8 cellular contexts compared by ENCODE assay signal in the genomic region with DNA sequence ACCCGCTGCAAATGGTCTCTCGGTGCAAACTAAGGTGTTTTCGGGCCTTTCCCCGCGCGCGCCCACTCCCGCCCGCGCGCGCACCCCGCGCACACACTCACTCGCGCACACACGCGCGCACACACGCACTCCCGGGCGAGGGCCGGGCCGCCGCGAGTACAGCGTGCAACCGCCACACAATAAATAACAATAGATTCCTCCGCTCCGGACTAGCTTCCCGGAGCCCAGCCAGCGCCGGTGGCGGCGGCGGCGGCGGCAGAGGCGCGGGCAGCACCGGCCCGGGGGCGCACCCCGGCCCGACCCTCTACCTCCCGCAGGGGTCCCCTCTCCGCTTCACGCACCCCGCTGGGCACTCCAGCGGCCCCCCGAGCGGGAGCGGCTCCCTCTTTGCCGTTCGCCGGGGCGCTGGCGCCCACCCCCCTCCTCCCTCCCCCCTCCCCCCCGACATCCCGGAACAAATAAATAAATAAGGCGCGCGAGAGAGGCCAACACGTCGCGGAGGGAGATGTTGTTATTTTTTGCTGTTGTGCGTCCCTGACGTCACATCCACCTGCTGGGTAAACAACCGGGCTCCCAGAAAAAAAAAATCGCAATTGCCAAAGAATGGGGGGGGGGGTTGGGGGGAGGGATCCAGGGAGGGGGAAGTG. TPM values are rescaled to one million over a fixed set of nuclear protein-coding genes. Genes with fewer than 3 reads are reported as not detected.
DNase-seq lines count a peak whose midpoint lies in the region; ATAC-seq and TF ChIP-seq lines count a peak whose summit lies in the region.

A gene (minus strand): TSS at position 160 of the 647 bp plus-strand sequence. CDS start 385,347 bp downstream, outside the sequence.

- peak within 1 kb of the TSS; percentile 98 for H3K4me2 ChIP-seq in Loucy (ENCODE audit: low read depth, low read length, poor library complexity, severe bottlenecking)
- H3K4me2 ChIP-seq in SU-DHL-6 (ENCODE audit: low read depth, low read length, poor library complexity, severe bottlenecking): peak within 1 kb of the TSS; percentile 96
- H3K4me2 ChIP-seq in osteoblast (ENCODE audit: insufficient read depth, low read length): peak within 1 kb of the TSS; percentile 95

- peak in 1 of 2 donors; percentile 67 for TF ChIP-seq POLR2A in thyroid gland (IDR thresholded peaks at IDR 0.05)

- H3K27ac Mint-ChIP-seq in activated naive CD8-positive, alpha-beta T cell treated with anti-CD3 and anti-CD28 coated beads, Interleukin-2, amount 50 U/mL, for 24 hours: peak within 1 kb of the TSS; percentile 99

- no peaks in the 10 kb centered on the region for H3K36me3 ChIP-seq in Loucy (ENCODE audit: insufficient read depth, low read length)
- no peaks in the 10 kb centered on the region for H3K36me3 ChIP-seq in SU-DHL-6 (ENCODE audit: low read length)
- H3K36me3 ChIP-seq in osteoblast (ENCODE audit: insufficient read depth, low read length): no peaks in the 10 kb centered on the region
- H3K36me3 ChIP-seq in thyroid gland: no peaks in the 10 kb centered on the region

- H3K27ac ChIP-seq in SU-DHL-6 (ENCODE audit: low read depth, low read length): no peak within 1 kb of the TSS
- H3K27ac ChIP-seq in osteoblast (ENCODE audit: low read depth, low read length): peak within 1 kb of the TSS; percentile 89
- H3K27ac ChIP-seq in thyroid gland: peak within 1 kb of the TSS; percentile 93 to 98 (median 97)

- peaks cover 22% of the 10 kb centered on the region for H3F3A ChIP-seq in Loucy (ENCODE audit: low read depth)
- H3F3A ChIP-seq in SU-DHL-6 (ENCODE audit: insufficient read depth): peaks cover 23% of the 10 kb centered on the region

- DNase-seq in NCI-H1436 (lab: John Stamatoyannopoulos, UW): peak; percentile 47
- DNase-seq in NCI-H1436 treated with DMSO at 0.1 percent for 48 hours (lab: John Stamatoyannopoulos, UW): no peak
- peak; percentile 68 for DNase-seq in activated naive CD8-positive, alpha-beta T cell treated with anti-CD3 and anti-CD28 coated beads, Interleukin-2, amount 50 U/mL, for 24 hours
- DNase-seq in Right ventricle myocardium superior: peak; percentile 87
- DNase-seq in osteoblast (ENCODE audit: insufficient read length, low spot score, missing footprints): peak; percentile 88
- DNase-seq in thyroid gland: peak; percentile 77 to 78

- 0 to 1% methylated on average over 53 to 69 of the region's 70 CpGs for WGBS in thyroid gland, 2 donors

- H3K36me3 Mint-ChIP-seq in activated naive CD8-positive, alpha-beta T cell treated with anti-CD3 and anti-CD28 coated beads, Interleukin-2, amount 50 U/mL, for 24 hours (ENCODE audit: low read depth): peaks cover 10% of the 10 kb centered on the region

- H3K9me3 Mint-ChIP-seq in activated naive CD8-positive, alpha-beta T cell treated with anti-CD3 and anti-CD28 coated beads, Interleukin-2, amount 50 U/mL, for 24 hours: no peaks in the 10 kb centered on the region

- H3K4me1 ChIP-seq in Loucy (ENCODE audit: insufficient read depth, low read length, poor library complexity, severe bottlenecking) (peaks cover 49% of the 10 kb centered on the region), osteoblast (ENCODE audit: insufficient read depth, low read length) (peaks cover 49% of the 10 kb centered on the region), thyroid gland (peaks cover 16% of the 10 kb centered on the region in 2 donors)

- H3K9me2 ChIP-seq in Loucy (replicated peaks; ENCODE audit: low read depth, low read length) (no peaks in the 10 kb centered on the region), SU-DHL-6 (replicated peaks; ENCODE audit: insufficient read depth, low read length) (no peaks in the 10 kb centered on the region)

- TF ChIP-seq CTCF in Loucy (conservative IDR thresholded peaks at IDR 0.05; ENCODE audit: low read length) (no peak), SU-DHL-6 (IDR thresholded peaks at IDR 0.05; ENCODE audit: insufficient read depth, low read length, poor library complexity, severe bottlenecking) (no peak), osteoblast (IDR thresholded peaks at IDR 0.05; ENCODE audit: extremely low read depth, low read depth, low read length) (no peak), thyroid gland (IDR thresholded peaks at IDR 0.05) (no peak)

- H3K4me1 Mint-ChIP-seq in activated naive CD8-positive, alpha-beta T cell treated with anti-CD3 and anti-CD28 coated beads, Interleukin-2, amount 50 U/mL, for 24 hours: peaks cover 63% of the 10 kb centered on the region

- no peaks in the 10 kb centered on the region for H3K27me3 ChIP-seq in Loucy (ENCODE audit: insufficient read depth, low read length, poor library complexity, severe bottlenecking)
- H3K27me3 ChIP-seq in SU-DHL-6 (ENCODE audit: low read length): no peaks in the 10 kb centered on the region
- no peaks in the 10 kb centered on the region for H3K27me3 ChIP-seq in osteoblast (ENCODE audit: insufficient read depth, low read length)
- H3K27me3 ChIP-seq in thyroid gland: no peaks in the 10 kb centered on the region

- H3K27me3 Mint-ChIP-seq in activated naive CD8-positive, alpha-beta T cell treated with anti-CD3 and anti-CD28 coated beads, Interleukin-2, amount 50 U/mL, for 24 hours: no peaks in the 10 kb centered on the region

- H2AFZ ChIP-seq in Loucy (ENCODE audit: low read length) (peak within 1 kb of the TSS; percentile 88), SU-DHL-6 (ENCODE audit: low read depth, low read length, severe bottlenecking) (peak within 1 kb of the TSS; percentile 68), osteoblast (ENCODE audit: low read length) (peak within 1 kb of the TSS; percentile 79)

- intact Hi-C loops in Right ventricle myocardium superior (cut with DNase I): loop anchor here (10.0 kb wide), 2 partner anchors 339 to 559 kb away; no protein-coding TSS in a partner anchor
- intact Hi-C loops in thyroid gland (cut with DNase I): loop anchor here (10.0 kb wide), 3 partner anchors 149 to 1029 kb away; no protein-coding TSS in a partner anchor

- peak within 1 kb of the TSS; percentile 92 for H3K4me3 Mint-ChIP-seq in activated naive CD8-positive, alpha-beta T cell treated with anti-CD3 and anti-CD28 coated beads, Interleukin-2, amount 50 U/mL, for 24 hours

- H3K9ac ChIP-seq in Loucy (ENCODE audit: low read depth, low read length, poor library complexity, severe bottlenecking): peak within 1 kb of the TSS; percentile 98
- H3K9ac ChIP-seq in SU-DHL-6 (ENCODE audit: low read length): peak within 1 kb of the TSS; percentile 44

- H3K4me3 ChIP-seq in Loucy (ENCODE audit: low read length, poor library complexity, severe bottlenecking): peak within 1 kb of the TSS; percentile 94
- H3K4me3 ChIP-seq in SU-DHL-6 (ENCODE audit: insufficient read depth, low read length, poor library complexity, severe bottlenecking): peak within 1 kb of the TSS; percentile 73
- H3K4me3 ChIP-seq in osteoblast (ENCODE audit: insufficient read depth, low read length): peak within 1 kb of the TSS; percentile 87
- H3K4me3 ChIP-seq in thyroid gland (replicated peaks in 1 of 3): peak within 1 kb of the TSS; percentile 45 to 86 (median 84)

- H3K79me2 ChIP-seq in Loucy (ENCODE audit: insufficient read depth, low read length): peaks cover 49% of the 10 kb centered on the region
- H3K79me2 ChIP-seq in SU-DHL-6 (ENCODE audit: insufficient read depth, low read length): no peaks in the 10 kb centered on the region
- H3K79me2 ChIP-seq in osteoblast (ENCODE audit: insufficient read depth, low read length): peaks cover 69% of the 10 kb centered on the region

- H4K20me1 ChIP-seq in Loucy (ENCODE audit: insufficient read depth, low read length, poor library complexity, severe bottlenecking) (peaks cover 21% of the 10 kb centered on the region), SU-DHL-6 (ENCODE audit: low read depth, low read length) (no peaks in the 10 kb centered on the region), osteoblast (ENCODE audit: insufficient read depth, low read length) (no peaks in the 10 kb centered on the region)

- H3K9me3 ChIP-seq in Loucy (ENCODE audit: insufficient read depth, low read depth, low read length): no peaks in the 10 kb centered on the region
- no peaks in the 10 kb centered on the region for H3K9me3 ChIP-seq in SU-DHL-6 (ENCODE audit: insufficient read depth, low read length)
- H3K9me3 ChIP-seq in osteoblast (ENCODE audit: low read depth, low read length): no peaks in the 10 kb centered on the region
- no peaks in the 10 kb centered on the region for H3K9me3 ChIP-seq in thyroid gland

- ATAC-seq in activated naive CD8-positive, alpha-beta T cell treated with anti-CD3 and anti-CD28 coated beads, Interleukin-2, amount 50 U/mL, for 24 hours: peak; percentile 45
- ATAC-seq in Right ventricle myocardium superior (ENCODE audit: poor library complexity): peak; percentile 76

RNA-seq across cellular contexts. Expression of the gene that starts here (rescaled TPM):
- total RNA-seq in Right ventricle myocardium superior: 36.3 TPM
- total RNA-seq in osteoblast: 195 and 228 TPM in 2 replicates
- total RNA-seq in thyroid gland: 100 to 1,000 TPM; 111 to 187 (median 141) TPM
